In genomic region chr19:48445256-48445605, GRCh38 we compare ENCODE assay signal across 8 cellular contexts. TPM values are rescaled to one million over a fixed set of nuclear protein-coding genes. Genes with fewer than 3 reads are reported as not detected.
DNase-seq lines count a peak whose midpoint lies in the region; ATAC-seq, FAIRE-seq and TF ChIP-seq lines count a peak whose summit lies in the region.

No MANE protein-coding gene starts in this region.

- peak; percentile 97 for FAIRE-seq in HepG2 (lab: Jason Lieb, UNC)

- no peaks in the 10 kb centered on the region for H3K9me3 ChIP-seq in HepG2 (ENCODE audit: low read length)
- peaks cover 1% of the 10 kb centered on the region for H3K9me3 ChIP-seq in thymus (ENCODE audit: control insufficient read depth)

- TSS peak; percentile 85 for BruUV-seq in HepG2 (replicated peaks; lab: Mats Ljungman, UMichigan)

- ATAC-seq in GM21529 (IDR thresholded peaks at IDR 0.05; ENCODE audit: unreplicated experiment): peak; percentile 29
- ATAC-seq in HepG2: peak; percentile 78

- H3K27me3 ChIP-seq in HepG2 (ENCODE audit: control insufficient read depth in 1 of 2, insufficient read depth in 2 of 2, low read length in 2 of 2) (no peaks in the 10 kb centered on the region; a peak in 1 of 5 replicates), thymus (ENCODE audit: control insufficient read depth, insufficient read depth) (peaks cover 39% of the 10 kb centered on the region)

- DNase-seq in ELR (ENCODE audit: low read depth) (peak; percentile 81), SK-N-DZ (ENCODE audit: low spot score) (peak; percentile 80), dedifferentiated amniotic fluid mesenchymal stem cell (ENCODE audit: extremely low spot score) (peak; percentile 92), HepG2 (ENCODE audit: low spot score) (peak; percentile 82)
- no peak for DNase-seq in activated CD4-positive, alpha-beta T cell treated with anti-CD3 and anti-CD28 coated beads, Interleukin-2, amount 50 U/mL, for 1 hour

- in situ Hi-C loops in HepG2 (cut with HindIII; ENCODE audit: extremely low pct_ligation_motif_present, low pct_unique_long_range_greater_than_20kb): no loop called here

- peak overlapping the region; percentile 77 to 95 (median 80) for H3K4me3 ChIP-seq in HepG2 (replicated peaks in 1 of 3; ENCODE audit: insufficient read depth in 1 of 3, low read depth in 2 of 3, low read length in 3 of 3)
- peak overlapping the region; percentile 75 for H3K4me3 ChIP-seq in thymus (ENCODE audit: low read length)

- CTCF ChIA-PET in HepG2 (lab: Yijun Ruan, JAX; ENCODE audit: low intra/inter-chr PET ratio, low total read pairs): interaction anchor here (1.2 to 1.4 kb wide), 3 partner anchors 112 to 139 kb away, joined by 3 to 6 read pairs (median 3); no protein-coding TSS in a partner anchor

- peak overlapping the region; percentile 80 for H2AFZ ChIP-seq in HepG2 (ENCODE audit: low read length)

- peak; percentile 18; the same call in 1 of the 2 replicates for TF ChIP-seq RAD21 in HepG2 (CRISPR knock-in tag; IDR thresholded peaks at IDR 0.05)

- TF ChIP-seq EP300 in HepG2 (IDR thresholded peaks at IDR 0.05; ENCODE audit: low read depth in 2 of 2, low read length in 2 of 2) (no peak), HepG2 (CRISPR knock-in tag; IDR thresholded peaks at IDR 0.05; ENCODE audit: borderline replicate concordance) (no peak)

- H3K4me1 ChIP-seq in HepG2 (ENCODE audit: insufficient read depth, low read length): peaks cover 22% of the 10 kb centered on the region
- H3K4me1 ChIP-seq in thymus (ENCODE audit: control insufficient read depth, insufficient read depth, low read length): peaks cover 9% of the 10 kb centered on the region

- WGBS in HepG2 (ENCODE audit: low lambda C conversion rate): 1% methylated on average over 6 of the region's 6 CpGs
- WGBS in thymus: 14% methylated on average over 6 of the region's 6 CpGs

- no peaks in the 10 kb centered on the region for H4K20me1 ChIP-seq in HepG2 (ENCODE audit: insufficient read depth, low read length)

- intact Hi-C loops in HepG2 (cut with micrococcal nuclease; ENCODE audit: unreplicated experiment): loop anchor here (1.0 to 10.0 kb wide), 2 partner anchors 24 to 90 kb away; partner anchors contain the start of gene CYTH2

- H3K9ac ChIP-seq in HepG2 (ENCODE audit: insufficient read depth, low read depth, low read length): peak overlapping the region; percentile 90

- POLR2A ChIA-PET in HepG2 (lab: Yijun Ruan, JAX): interaction anchor here (0.6 to 2.4 kb wide), 9 partner anchors 12 to 174 kb away, joined by 3 to 9 read pairs (median 3); partner anchors contain the start of genes KDELR1, RPL18 and SPHK2

- peak overlapping the region; percentile 71 for H3K27ac ChIP-seq in HepG2 (ENCODE audit: extremely low read length, insufficient read depth, low read length)
- no peak overlapping the region for H3K27ac ChIP-seq in thymus (ENCODE audit: low read depth)

- peaks cover 6 to 29% of the 10 kb centered on the region in 2 experiments; a peak in 4 of 5 replicates for H3K36me3 ChIP-seq in HepG2 (replicated peaks in 1 of 2; ENCODE audit: control insufficient read depth in 1 of 2, insufficient read depth in 2 of 2, low read length in 2 of 2)
- peaks cover 19% of the 10 kb centered on the region for H3K36me3 ChIP-seq in thymus (ENCODE audit: control insufficient read depth, insufficient read depth)

- peak; percentile 36; the same call in 1 of the 2 replicates for TF ChIP-seq CTCF in LNCAP (IDR thresholded peaks at IDR 0.05)
- peak; percentile 53 for TF ChIP-seq CTCF in HepG2 (CRISPR knock-in tag; IDR thresholded peaks at IDR 0.05)

- peak overlapping the region; percentile 96 for H3K4me2 ChIP-seq in HepG2 (ENCODE audit: low read depth, low read length)

- peaks cover 17% of the 10 kb centered on the region for H3K79me2 ChIP-seq in HepG2 (ENCODE audit: insufficient read depth, low read length)

- TF ChIP-seq POLR2A in HepG2 (IDR thresholded peaks at IDR 0.05; ENCODE audit: insufficient read depth in 1 of 2, low read depth in 2 of 2, low read length in 2 of 2): no peak

RNA-seq across cellular contexts. Expression of gene GRWD1, which starts 0.6 kb away (rescaled TPM):
- 29.3 and 41.5 TPM in 2 replicates for polyA plus RNA-seq in SK-N-DZ (2014; cell fraction: cytosol; rRNA removed)
- 11.7 and 14.8 TPM in 2 replicates for polyA plus RNA-seq in SK-N-DZ (2014; cell fraction: nucleus; rRNA removed)
- total RNA-seq in HepG2 (2016; rRNA removed; fragmentation: Illumina TruSeq; extraction: Trizol): 46.6 and 52.3 TPM in 2 replicates
- total RNA-seq in HepG2 (2016; cell fraction: cytosol; rRNA removed; fragmentation: Illumina TruSeq; extraction: Trizol; ENCODE audit: low read depth): 5.2 and 5.4 TPM in 2 replicates
- 41.4 and 47.5 TPM in 2 replicates for total RNA-seq in HepG2 (2016; cell fraction: insoluble cytoplasmic fraction; rRNA removed; fragmentation: Illumina TruSeq; extraction: Trizol)
- 11.1 and 15.5 TPM in 2 replicates for total RNA-seq in HepG2 (2016; cell fraction: membrane; rRNA removed; fragmentation: Illumina TruSeq; extraction: Trizol)
- total RNA-seq in HepG2 (2016; cell fraction: nucleus; rRNA removed; fragmentation: Illumina TruSeq; extraction: Trizol): 19.7 and 21.0 TPM in 2 replicates
- 10.8 and 13.4 TPM in 2 replicates for polyA plus RNA-seq in HepG2 (2011; rRNA removed)
- polyA plus RNA-seq in HepG2 (2011; cell fraction: cytosol; rRNA removed): 10.4 and 13.0 TPM in 2 replicates
- 13.4 and 14.2 TPM in 2 replicates for polyA plus RNA-seq in HepG2 (2011; cell fraction: nucleus; rRNA removed)
- polyA plus RNA-seq in HepG2 (2012): 13.3 and 14.3 TPM in 2 replicates
- 4.1 and 4.4 TPM in 2 replicates for polyA plus RNA-seq in HepG2 (2016; cell fraction: cytosol; fragmentation: Illumina TruSeq; extraction: Trizol; ENCODE audit: low read depth)
- 36.7 and 46.2 TPM in 2 replicates for polyA plus RNA-seq in HepG2 (2016; cell fraction: insoluble cytoplasmic fraction; fragmentation: Illumina TruSeq; extraction: Trizol; ENCODE audit: low read depth)
- 5.9 and 7.9 TPM in 2 replicates for polyA plus RNA-seq in HepG2 (2016; cell fraction: membrane; fragmentation: Illumina TruSeq; extraction: Trizol; ENCODE audit: low read depth)
- 23.1 and 26.5 TPM in 2 replicates for polyA plus RNA-seq in HepG2 (2016; cell fraction: nucleus; fragmentation: Illumina TruSeq; extraction: Trizol; ENCODE audit: insufficient read depth, low read depth)
- polyA minus RNA-seq in HepG2 (2011; rRNA and poly(A)+ RNA removed; ENCODE audit: low replicate concordance): 25.6 and 30.2 TPM in 2 replicates
- 12.1 and 17.9 TPM in 2 replicates for polyA minus RNA-seq in HepG2 (2011; cell fraction: cytosol; rRNA and poly(A)+ RNA removed)
- 13.7 and 20.3 TPM in 2 replicates for polyA minus RNA-seq in HepG2 (2011; cell fraction: nucleus; rRNA and poly(A)+ RNA removed)
- 8.4 TPM for polyA plus RNA-seq in thymus

RNA-seq across cellular contexts. Expression of gene KCNJ14, which starts 10.1 kb away (rescaled TPM):
- 0.14 and 0.38 TPM in 2 replicates for polyA plus RNA-seq in SK-N-DZ (2014; cell fraction: cytosol; rRNA removed)
- 1.1 and 1.5 TPM in 2 replicates for polyA plus RNA-seq in SK-N-DZ (2014; cell fraction: nucleus; rRNA removed)
- 0.17 and 0.20 TPM in 2 replicates for total RNA-seq in HepG2 (2016; rRNA removed; fragmentation: Illumina TruSeq; extraction: Trizol)
- 0.09 TPM in 1 of 2 replicates, not detected in the other for total RNA-seq in HepG2 (2016; cell fraction: cytosol; rRNA removed; fragmentation: Illumina TruSeq; extraction: Trizol; ENCODE audit: low read depth)
- total RNA-seq in HepG2 (2016; cell fraction: insoluble cytoplasmic fraction; rRNA removed; fragmentation: Illumina TruSeq; extraction: Trizol): 0.15 and 0.19 TPM in 2 replicates
- 0.10 and 0.15 TPM in 2 replicates for total RNA-seq in HepG2 (2016; cell fraction: membrane; rRNA removed; fragmentation: Illumina TruSeq; extraction: Trizol)
- total RNA-seq in HepG2 (2016; cell fraction: nucleus; rRNA removed; fragmentation: Illumina TruSeq; extraction: Trizol): 0.25 and 0.43 TPM in 2 replicates
- 0.46 and 0.51 TPM in 2 replicates for polyA plus RNA-seq in HepG2 (2011; rRNA removed)
- 0.14 and 0.17 TPM in 2 replicates for polyA plus RNA-seq in HepG2 (2011; cell fraction: cytosol; rRNA removed)
- 3.1 and 3.8 TPM in 2 replicates for polyA plus RNA-seq in HepG2 (2011; cell fraction: nucleus; rRNA removed)
- polyA plus RNA-seq in HepG2 (2012): 0.72 and 0.89 TPM in 2 replicates
- polyA plus RNA-seq in HepG2 (2016; cell fraction: cytosol; fragmentation: Illumina TruSeq; extraction: Trizol; ENCODE audit: low read depth): 0.03 TPM in 1 of 2 replicates, not detected in the other
- polyA plus RNA-seq in HepG2 (2016; cell fraction: insoluble cytoplasmic fraction; fragmentation: Illumina TruSeq; extraction: Trizol; ENCODE audit: low read depth): 0.05 and 0.12 TPM in 2 replicates
- polyA plus RNA-seq in HepG2 (2016; cell fraction: membrane; fragmentation: Illumina TruSeq; extraction: Trizol; ENCODE audit: low read depth): 0.11 TPM in 1 of 2 replicates, not detected in the other
- 0.65 and 0.97 TPM in 2 replicates for polyA plus RNA-seq in HepG2 (2016; cell fraction: nucleus; fragmentation: Illumina TruSeq; extraction: Trizol; ENCODE audit: insufficient read depth, low read depth)
- 3.6 TPM in 2 replicates for polyA minus RNA-seq in HepG2 (2011; rRNA and poly(A)+ RNA removed; ENCODE audit: low replicate concordance)
- 0.20 and 0.35 TPM in 2 replicates for polyA minus RNA-seq in HepG2 (2011; cell fraction: cytosol; rRNA and poly(A)+ RNA removed)
- 2.0 and 2.4 TPM in 2 replicates for polyA minus RNA-seq in HepG2 (2011; cell fraction: nucleus; rRNA and poly(A)+ RNA removed)
- polyA plus RNA-seq in thymus: 0.78 TPM

RNA-seq across cellular contexts. Expression of gene CYTH2, which starts 23.9 kb away (rescaled TPM):
- polyA plus RNA-seq in SK-N-DZ (2014; cell fraction: cytosol; rRNA removed): 27.6 and 28.1 TPM in 2 replicates
- 70.9 and 73.1 TPM in 2 replicates for polyA plus RNA-seq in SK-N-DZ (2014; cell fraction: nucleus; rRNA removed)
- total RNA-seq in HepG2 (2016; rRNA removed; fragmentation: Illumina TruSeq; extraction: Trizol): 9.6 and 16.5 TPM in 2 replicates
- total RNA-seq in HepG2 (2016; cell fraction: cytosol; rRNA removed; fragmentation: Illumina TruSeq; extraction: Trizol; ENCODE audit: low read depth): 2.8 and 3.0 TPM in 2 replicates
- total RNA-seq in HepG2 (2016; cell fraction: insoluble cytoplasmic fraction; rRNA removed; fragmentation: Illumina TruSeq; extraction: Trizol): 8.4 and 15.9 TPM in 2 replicates
- total RNA-seq in HepG2 (2016; cell fraction: membrane; rRNA removed; fragmentation: Illumina TruSeq; extraction: Trizol): 4.9 and 7.0 TPM in 2 replicates
- total RNA-seq in HepG2 (2016; cell fraction: nucleus; rRNA removed; fragmentation: Illumina TruSeq; extraction: Trizol): 16.4 and 17.2 TPM in 2 replicates
- polyA plus RNA-seq in HepG2 (2011; rRNA removed) (39.3 and 48.3 TPM in 2 replicates), thymus (42.4 TPM)
- 18.2 and 20.7 TPM in 2 replicates for polyA plus RNA-seq in HepG2 (2011; cell fraction: cytosol; rRNA removed)
- 185 and 188 TPM in 2 replicates for polyA plus RNA-seq in HepG2 (2011; cell fraction: nucleus; rRNA removed)
- polyA plus RNA-seq in HepG2 (2012): 26.4 and 29.2 TPM in 2 replicates
- polyA plus RNA-seq in HepG2 (2016; cell fraction: cytosol; fragmentation: Illumina TruSeq; extraction: Trizol; ENCODE audit: low read depth): 3.2 and 3.5 TPM in 2 replicates
- 14.6 and 14.8 TPM in 2 replicates for polyA plus RNA-seq in HepG2 (2016; cell fraction: insoluble cytoplasmic fraction; fragmentation: Illumina TruSeq; extraction: Trizol; ENCODE audit: low read depth)
- 6.2 and 6.8 TPM in 2 replicates for polyA plus RNA-seq in HepG2 (2016; cell fraction: membrane; fragmentation: Illumina TruSeq; extraction: Trizol; ENCODE audit: low read depth)
- 61.4 and 71.7 TPM in 2 replicates for polyA plus RNA-seq in HepG2 (2016; cell fraction: nucleus; fragmentation: Illumina TruSeq; extraction: Trizol; ENCODE audit: insufficient read depth, low read depth)
- polyA minus RNA-seq in HepG2 (2011; rRNA and poly(A)+ RNA removed; ENCODE audit: low replicate concordance): 37.0 and 50.0 TPM in 2 replicates
- 7.5 and 8.4 TPM in 2 replicates for polyA minus RNA-seq in HepG2 (2011; cell fraction: cytosol; rRNA and poly(A)+ RNA removed)
- 37.6 and 43.0 TPM in 2 replicates for polyA minus RNA-seq in HepG2 (2011; cell fraction: nucleus; rRNA and poly(A)+ RNA removed)

RNA-seq across cellular contexts. Expression of gene GRIN2D, which starts 51.8 kb away (rescaled TPM):
- polyA plus RNA-seq in SK-N-DZ (2014; cell fraction: cytosol; rRNA removed): 0.07 and 0.08 TPM in 2 replicates
- 0.24 TPM in 1 of 2 replicates, not detected in the other for polyA plus RNA-seq in SK-N-DZ (2014; cell fraction: nucleus; rRNA removed)
- 0.02 TPM in 1 of 2 replicates, not detected in the other for total RNA-seq in HepG2 (2016; rRNA removed; fragmentation: Illumina TruSeq; extraction: Trizol)
- under 0.01 TPM in 1 of 2 replicates, not detected in the other for total RNA-seq in HepG2 (2016; cell fraction: cytosol; rRNA removed; fragmentation: Illumina TruSeq; extraction: Trizol; ENCODE audit: low read depth)
- 0.04 TPM in 1 of 2 replicates, not detected in the other for total RNA-seq in HepG2 (2016; cell fraction: insoluble cytoplasmic fraction; rRNA removed; fragmentation: Illumina TruSeq; extraction: Trizol)
- total RNA-seq in HepG2 (2016; cell fraction: membrane; rRNA removed; fragmentation: Illumina TruSeq; extraction: Trizol): 0.03 and 0.06 TPM in 2 replicates
- total RNA-seq in HepG2 (2016; cell fraction: nucleus; rRNA removed; fragmentation: Illumina TruSeq; extraction: Trizol): 0.09 and 0.22 TPM in 2 replicates
- polyA plus RNA-seq in HepG2 (2011; rRNA removed): 0.08 and 0.13 TPM in 2 replicates
- polyA plus RNA-seq in HepG2 (2011; cell fraction: cytosol; rRNA removed): 0.05 and 0.06 TPM in 2 replicates
- polyA plus RNA-seq in HepG2 (2011; cell fraction: nucleus; rRNA removed): 0.43 and 0.61 TPM in 2 replicates
- polyA plus RNA-seq in HepG2 (2012): 0.29 and 0.34 TPM in 2 replicates
- 0.03 TPM in 2 replicates for polyA plus RNA-seq in HepG2 (2016; cell fraction: cytosol; fragmentation: Illumina TruSeq; extraction: Trizol; ENCODE audit: low read depth)
- 0.05 and 0.13 TPM in 2 replicates for polyA plus RNA-seq in HepG2 (2016; cell fraction: insoluble cytoplasmic fraction; fragmentation: Illumina TruSeq; extraction: Trizol; ENCODE audit: low read depth)
- polyA plus RNA-seq in HepG2 (2016; cell fraction: membrane; fragmentation: Illumina TruSeq; extraction: Trizol; ENCODE audit: low read depth): 0.07 TPM in 1 of 2 replicates, not detected in the other
- 0.31 TPM in 2 replicates for polyA plus RNA-seq in HepG2 (2016; cell fraction: nucleus; fragmentation: Illumina TruSeq; extraction: Trizol; ENCODE audit: insufficient read depth, low read depth)
- polyA minus RNA-seq in HepG2 (2011; rRNA and poly(A)+ RNA removed; ENCODE audit: low replicate concordance): 0.40 and 0.44 TPM in 2 replicates
- polyA minus RNA-seq in HepG2 (2011; cell fraction: cytosol; rRNA and poly(A)+ RNA removed): 0.10 and 0.26 TPM in 2 replicates
- polyA minus RNA-seq in HepG2 (2011; cell fraction: nucleus; rRNA and poly(A)+ RNA removed): 0.12 and 0.13 TPM in 2 replicates
- polyA plus RNA-seq in thymus: 0.07 TPM

RNA-seq across cellular contexts. Expression of gene KDELR1, which starts 53.9 kb away (rescaled TPM):
- polyA plus RNA-seq in SK-N-DZ (2014; cell fraction: cytosol; rRNA removed): 42.6 and 46.1 TPM in 2 replicates
- polyA plus RNA-seq in SK-N-DZ (2014; cell fraction: nucleus; rRNA removed): 16.9 and 19.5 TPM in 2 replicates
- 70.8 and 134 TPM in 2 replicates for total RNA-seq in HepG2 (2016; rRNA removed; fragmentation: Illumina TruSeq; extraction: Trizol)
- 55.9 and 57.5 TPM in 2 replicates for total RNA-seq in HepG2 (2016; cell fraction: cytosol; rRNA removed; fragmentation: Illumina TruSeq; extraction: Trizol; ENCODE audit: low read depth)
- total RNA-seq in HepG2 (2016; cell fraction: insoluble cytoplasmic fraction; rRNA removed; fragmentation: Illumina TruSeq; extraction: Trizol): 61.8 and 132 TPM in 2 replicates
- 111 and 112 TPM in 2 replicates for total RNA-seq in HepG2 (2016; cell fraction: membrane; rRNA removed; fragmentation: Illumina TruSeq; extraction: Trizol)
- 125 and 150 TPM in 2 replicates for total RNA-seq in HepG2 (2016; cell fraction: nucleus; rRNA removed; fragmentation: Illumina TruSeq; extraction: Trizol)
- polyA plus RNA-seq in HepG2 (2011; rRNA removed) (185 and 212 TPM in 2 replicates), thymus (81.0 TPM)
- 168 and 179 TPM in 2 replicates for polyA plus RNA-seq in HepG2 (2011; cell fraction: cytosol; rRNA removed)
- 94.7 and 95.7 TPM in 2 replicates for polyA plus RNA-seq in HepG2 (2011; cell fraction: nucleus; rRNA removed)
- polyA plus RNA-seq in HepG2 (2012): 187 and 197 TPM in 2 replicates
- 130 and 136 TPM in 2 replicates for polyA plus RNA-seq in HepG2 (2016; cell fraction: cytosol; fragmentation: Illumina TruSeq; extraction: Trizol; ENCODE audit: low read depth)
- polyA plus RNA-seq in HepG2 (2016; cell fraction: insoluble cytoplasmic fraction; fragmentation: Illumina TruSeq; extraction: Trizol; ENCODE audit: low read depth): 151 and 179 TPM in 2 replicates
- polyA plus RNA-seq in HepG2 (2016; cell fraction: membrane; fragmentation: Illumina TruSeq; extraction: Trizol; ENCODE audit: low read depth): 209 and 221 TPM in 2 replicates
- polyA plus RNA-seq in HepG2 (2016; cell fraction: nucleus; fragmentation: Illumina TruSeq; extraction: Trizol; ENCODE audit: insufficient read depth, low read depth): 421 and 451 TPM in 2 replicates
- 143 and 261 TPM in 2 replicates for polyA minus RNA-seq in HepG2 (2011; rRNA and poly(A)+ RNA removed; ENCODE audit: low replicate concordance)
- polyA minus RNA-seq in HepG2 (2011; cell fraction: cytosol; rRNA and poly(A)+ RNA removed): 129 and 135 TPM in 2 replicates
- 29.5 and 36.8 TPM in 2 replicates for polyA minus RNA-seq in HepG2 (2011; cell fraction: nucleus; rRNA and poly(A)+ RNA removed)
